In genomic region chr1:209224886-209225285, GRCh38 we compare ENCODE assay signal across 8 cellular contexts.
"Had no signal": no experiment of that assay in that cellular context is flagged by ENCODE, and none has a peak within 500 bp of the region (broad histone marks: within the 10 kb centered on the region; RNA-seq: fewer than 3 reads in every experiment).

No MANE protein-coding gene starts in this region.

- FAIRE-seq: H1, H54, HepG2 had no signal

- H3K36me3 Mint-ChIP-seq: IgD-negative memory B cell had no signal

- DNase-seq: H9, HCEC 1CT had no signal

- H3K4me3 ChIP-seq: GM23338 had no signal

- H3K9me3 Mint-ChIP-seq: GM23338, H9 had no signal

- ATAC-seq: GM23338, HepG2 had no signal

- H3K27ac ChIP-seq: HL-60 had no signal

- H3K4me3 Mint-ChIP-seq: GM23338, H9, IgD-negative memory B cell had no signal

- H3K27ac Mint-ChIP-seq: GM23338, H9 had no signal

- H3K4me2 ChIP-seq: GM23338 had no signal
